ENCODE assay signal across 9 cellular contexts in the genomic region with DNA sequence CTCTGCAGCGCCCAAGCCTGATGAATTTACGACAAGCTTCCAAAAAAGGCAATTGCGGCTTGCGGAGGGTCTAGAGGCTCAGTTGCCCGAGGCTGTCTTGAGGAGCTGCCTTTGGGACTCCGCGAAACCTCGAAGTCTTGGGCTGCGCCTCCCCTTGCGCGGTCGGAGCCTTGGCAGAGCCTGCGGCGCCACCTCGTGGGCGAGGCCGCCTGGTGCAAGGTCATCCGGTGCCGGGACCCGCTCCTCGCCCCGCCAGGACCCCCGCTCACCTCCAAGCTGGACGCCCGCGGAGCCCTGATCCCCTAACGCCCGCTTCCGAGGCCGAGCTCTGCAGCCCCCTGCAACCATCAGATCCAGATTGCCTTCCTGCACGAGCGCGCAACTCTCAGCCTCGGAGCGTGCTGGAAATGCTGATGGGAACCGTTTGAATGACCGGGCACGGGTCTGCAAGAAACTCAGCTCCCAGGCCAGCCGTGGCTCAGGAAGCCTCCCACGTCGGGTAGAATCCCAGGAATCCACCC. TPM values are rescaled to one million over a fixed set of nuclear protein-coding genes. Genes with fewer than 3 reads are reported as not detected.
A peak's percentile ranks its signal among the peaks of the same experiment; 100 is the strongest.
DNase-seq lines count a peak whose midpoint lies in the region; ATAC-seq and TF ChIP-seq lines count a peak whose summit lies in the region.
"Had no signal": no experiment of that assay in that cellular context is flagged by ENCODE, and none has a peak within 500 bp of the region (broad histone marks: within the 10 kb centered on the region; RNA-seq: fewer than 3 reads in every experiment).

No MANE protein-coding gene starts in this region.

- H3K27me3 ChIP-seq in Caco-2 (replicated peaks; ENCODE audit: control insufficient read depth, insufficient read depth, low read length) = no peaks in the 10 kb centered on the region
- H3K27me3 ChIP-seq: SJSA1 had no signal

- no peaks in the 10 kb centered on the region for H3K9me3 Mint-ChIP-seq in Caco-2 (ENCODE audit: unreplicated experiment)

- H3K27ac Mint-ChIP-seq in Caco-2 (ENCODE audit: unreplicated experiment) = no peak overlapping the region

- peak; percentile 7 to 59 for TF ChIP-seq CTCF in Caco-2 (IDR thresholded peaks at IDR 0.05; ENCODE audit: insufficient read depth in 1 of 2, low read depth in 1 of 2, low read length in 1 of 2, severe bottlenecking in 1 of 2, unreplicated experiment in 1 of 2)

- intact Hi-C loops in Caco-2 (cut with micrococcal nuclease; ENCODE audit: unreplicated experiment) = no loop called here

- no peak overlapping the region for H3K4me3 ChIP-seq in Caco-2 (ENCODE audit: low read depth, low read length)
- H3K4me3 ChIP-seq: SJSA1 had no signal

- POLR2A ChIA-PET in Caco-2 (lab: Charles Lee) = no interaction called here

- H3K4me1 Mint-ChIP-seq in Caco-2 (ENCODE audit: low read depth, unreplicated experiment) = peaks cover 15% of the 10 kb centered on the region

- peaks cover 12% of the 10 kb centered on the region for H3K27me3 Mint-ChIP-seq in Caco-2 (ENCODE audit: insufficient read depth, unreplicated experiment)

- in situ Hi-C loops in T47D (cut with HindIII; ENCODE audit: low pct_unique_long_range_greater_than_20kb, low sequenced_read_pairs) = no loop called here

- H3K36me3 Mint-ChIP-seq in Caco-2 (ENCODE audit: insufficient read depth, unreplicated experiment) = no peaks in the 10 kb centered on the region

- 0 out of 2 replicates have a peak, but pooled peaks cover 4% of the 10 kb centered on the region for H3K9me3 ChIP-seq in Caco-2
- H3K9me3 ChIP-seq: SJSA1 had no signal

- CTCF ChIA-PET in Caco-2 (lab: Charles Lee) = interaction anchor here (0.5 kb wide), 1 partner anchor 1156 kb away, joined by 3 read pairs; no protein-coding TSS in a partner anchor

- H3K4me3 Mint-ChIP-seq in Caco-2 (ENCODE audit: unreplicated experiment) = no peak overlapping the region

- ATAC-seq in GM21367 (IDR thresholded peaks at IDR 0.05; ENCODE audit: unreplicated experiment) (peak; percentile 84), HG03378 (IDR thresholded peaks at IDR 0.05; ENCODE audit: unreplicated experiment) (no peak)

- no peaks in the 10 kb centered on the region for H3K36me3 ChIP-seq in Caco-2 (ENCODE audit: control insufficient read depth, insufficient read depth, low read length)
- H3K36me3 ChIP-seq: SJSA1 had no signal

- peak in 1 of 2 experiments; percentile 39 for DNase-seq in Caco-2
- peak; percentile 40 to 51 for DNase-seq in T47D (ENCODE audit: low read depth in 1 of 2, low spot score in 1 of 2)
- DNase-seq in kidney tubule cell (ENCODE audit: low spot score) = peak; percentile 22
- peak; percentile 77 for DNase-seq in stimulated activated CD8-positive, alpha-beta memory T cell treated with anti-CD3 and anti-CD28 coated beads, Interleukin-4, amount 100 ng/mL, for 48 hours
- DNase-seq in KG1 (lab: John Stamatoyannopoulos, UW) = no peak

- BruUV-seq in Caco-2 (replicated peaks; lab: Mats Ljungman, UMichigan) = no TSS peak

- peaks cover 15% of the 10 kb centered on the region for H3K4me1 ChIP-seq in Caco-2
- H3K4me1 ChIP-seq: SJSA1 had no signal

TF ChIP-seq in PFSK-1, 5 proteins besides CTCF, POLR2A, EP300 and RAD21:
- TF ChIP-seq SIN3A (IDR thresholded peaks at IDR 0.05; ENCODE audit: borderline replicate concordance, insufficient read depth, low read length) (no peak), TAF1 (IDR thresholded peaks at IDR 0.05; ENCODE audit: borderline replicate concordance, insufficient read depth, low read length) (no peak), FOXP2 (optimal IDR thresholded peaks at IDR 0.05; ENCODE audit: borderline replicate concordance, extremely low read depth, extremely low read length, insufficient read depth) (peak; percentile 48), REST (IDR thresholded peaks at IDR 0.05; ENCODE audit: insufficient read depth in 1 of 2, low read depth in 2 of 2, low read length in 2 of 2) (no peak), POLR2AphosphoS5 (IDR thresholded peaks at IDR 0.05; ENCODE audit: low read depth, low read length) (no peak)
TF ChIP-seq in PFSK-1: peak in this region for 1.

RNA-seq across cellular contexts. Expression of gene FAM210B, which starts 14.9 kb away (rescaled TPM):
- 20.5 and 21.1 TPM in 2 replicates for total RNA-seq in Caco-2 (2022)
- polyA plus RNA-seq in PFSK-1 (2012; ENCODE audit: insufficient read length, low read depth) = 11.7 TPM

RNA-seq across cellular contexts. Expression of gene AURKA, which starts 48.1 kb away (rescaled TPM):
- total RNA-seq in Caco-2 (2022) = 216 and 233 TPM in 2 replicates
- polyA plus RNA-seq in PFSK-1 (2012; ENCODE audit: insufficient read length, low read depth) = 26.8 TPM

RNA-seq across cellular contexts. Expression of gene CSTF1, which starts 48.5 kb away (rescaled TPM):
- 97.0 and 101 TPM in 2 replicates for total RNA-seq in Caco-2 (2022)
- polyA plus RNA-seq in PFSK-1 (2012; ENCODE audit: insufficient read length, low read depth) = 23.8 TPM
